In the genomic region with DNA sequence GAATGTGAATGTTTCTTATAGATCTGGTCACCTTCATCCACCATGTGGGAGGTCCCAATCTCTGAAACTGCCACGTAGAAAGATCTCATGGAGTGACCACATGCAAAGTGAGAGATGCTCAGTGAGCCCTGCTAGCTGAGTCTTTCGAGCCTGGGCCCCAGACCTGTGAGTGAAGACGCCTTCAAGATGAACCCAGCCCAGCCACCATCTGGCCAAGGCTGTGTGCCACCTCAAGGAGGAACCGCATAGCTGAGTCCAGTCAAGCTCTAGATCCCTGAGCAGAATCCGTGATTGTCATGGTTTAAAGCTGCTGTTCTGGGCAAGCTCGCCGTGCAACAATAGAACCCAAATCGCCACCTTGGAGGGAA, we compare ENCODE assay signal across 25 cellular contexts. TPM values are rescaled to one million over a fixed set of nuclear protein-coding genes. Genes with fewer than 3 reads are reported as not detected.
A peak's percentile ranks its signal among the peaks of the same experiment; 100 is the strongest.
DNase-seq lines count a peak whose midpoint lies in the region; ATAC-seq and TF ChIP-seq lines count a peak whose summit lies in the region.
"Had no signal": no experiment of that assay in that cellular context is flagged by ENCODE, and none has a peak within 500 bp of the region (broad histone marks: within the 10 kb centered on the region; RNA-seq: fewer than 3 reads in every experiment).

No MANE protein-coding gene starts in this region.

- H3K27ac ChIP-seq in vagina = no peak overlapping the region
- H3K27ac ChIP-seq: A549, breast epithelium, C4-2B, testis had no signal

- DNase-seq in GM12865 (ENCODE audit: low read depth) (peak; percentile 75), HuH-7.5 (ENCODE audit: low spot score) (no peak), vagina (ENCODE audit: extremely low spot score in 2 of 2) (no peak), ureter (ENCODE audit: low spot score) (no peak)
- no peak for DNase-seq in stimulated activated CD4-positive, alpha-beta T cell treated with anti-CD3 and anti-CD28 coated beads, Interleukin-4, amount 100 ng/mL, for 1 hour
- DNase-seq: foreskin fibroblast, GDM1, hippocampal formation, IMR-90, MG63, NCI-H1694 treated with DMSO at 0.1 percent for 48 hours, NCI-H2227 treated with DMSO at 0.1 percent for 48 hours, T1000, testis had no signal

- ATAC-seq in GM19043 (IDR thresholded peaks at IDR 0.05; ENCODE audit: low read depth, unreplicated experiment) (peak; percentile 38), GM21825 (IDR thresholded peaks at IDR 0.05; ENCODE audit: unreplicated experiment) (peak; percentile 31), HG03442 (IDR thresholded peaks at IDR 0.05; ENCODE audit: unreplicated experiment) (peak; percentile 36)
- ATAC-seq: A549; activated CD4-positive, CD25-positive, alpha-beta regulatory T cell treated with anti-CD3 and anti-CD28 coated beads, Interleukin-2, amount 50 U/mL, for 24 hours; natural killer cell treated with Interleukin-12 subunit alpha and Interleukin-12 subunit beta and Interleukin-15 and Interleukin-18, amount 100 ng/mL, for 72 hours; SK-N-SH treated with all-trans-retinoic acid at 6 μM for 48 hours had no signal

- H3K36me3 ChIP-seq in vagina = no peaks in the 10 kb centered on the region
- H3K36me3 ChIP-seq: breast epithelium, HAP-1, MG63 had no signal

- no peaks in the 10 kb centered on the region for H3K27me3 ChIP-seq in vagina
- H3K27me3 ChIP-seq: breast epithelium, MG63, testis had no signal

- no peak for TF ChIP-seq POLR2A in vagina (IDR thresholded peaks at IDR 0.05)

- H3K9me3 ChIP-seq in vagina = no peaks in the 10 kb centered on the region
- H3K9me3 ChIP-seq: breast epithelium, HAP-1, MG63, testis had no signal

- H3K4me1 ChIP-seq in vagina = peaks cover 19% of the 10 kb centered on the region
- H3K4me1 ChIP-seq: breast epithelium, HAP-1, testis had no signal

- intact Hi-C loops in vagina (cut with DNase I) = no loop called here

- TF ChIP-seq CTCF in GM12865 (IDR thresholded peaks at IDR 0.05; ENCODE audit: insufficient read depth, low read depth, low read length, missing control alignments) (no peak), vagina (IDR thresholded peaks at IDR 0.05) (no peak)

- no peak overlapping the region for H3K4me3 ChIP-seq in GM12865 (ENCODE audit: low read depth, low read length)
- H3K4me3 ChIP-seq in vagina = no peak overlapping the region
- H3K4me3 ChIP-seq: A549, breast epithelium, HAP-1, MG63, smooth muscle cell, testis had no signal

RNA-seq across cellular contexts. Expression of gene PPIF, which starts 20.2 kb away (rescaled TPM):
- 44.7 TPM for total RNA-seq in vagina
- 108 TPM for total RNA-seq in ureter
